Comparison of ENCODE assay signal across 8 cellular contexts in genomic region chr15:89749951-89750559, GRCh38. TPM values are rescaled to one million over a fixed set of nuclear protein-coding genes. Genes with fewer than 3 reads are reported as not detected.
A peak's percentile ranks its signal among the peaks of the same experiment; 100 is the strongest.
DNase-seq lines count a peak whose midpoint lies in the region; ATAC-seq and TF ChIP-seq lines count a peak whose summit lies in the region.

No MANE protein-coding gene starts in this region.

- H3K9me3 ChIP-seq in ES-I3 (ENCODE audit: control insufficient read depth, insufficient read depth, low read length) (no peaks in the 10 kb centered on the region), psoas muscle (no peaks in the 10 kb centered on the region)

- no peaks in the 10 kb centered on the region for H3K36me3 ChIP-seq in ES-I3 (ENCODE audit: insufficient read depth, low read length)
- no peaks in the 10 kb centered on the region for H3K36me3 ChIP-seq in psoas muscle (ENCODE audit: insufficient read depth in 1 of 2, low read depth in 1 of 2)

- 3 to 7% (median 3%) methylated on average over 33 to 41 of the region's 41 CpGs for WGBS in psoas muscle, 3 donors

- peak overlapping the region; percentile 59; the same call in 1 of the 2 replicates for H3K9ac ChIP-seq in ES-I3 (ENCODE audit: low read depth, low read length)

- peaks cover 22% of the 10 kb centered on the region for H3K4me1 ChIP-seq in ES-I3 (ENCODE audit: insufficient read depth, low read length)
- H3K4me1 ChIP-seq in psoas muscle, result peaks cover 6% of the 10 kb centered on the region

- intact Hi-C loops in psoas muscle (cut with DNase I), result loop anchor here (10.0 kb wide), 2 partner anchors 345 to 475 kb away; no protein-coding TSS in a partner anchor

- H3K27me3 ChIP-seq in psoas muscle (ENCODE audit: insufficient read depth in 3 of 3, low read length in 2 of 3), result peaks cover 0 to 3% (median 0%) of the 10 kb centered on the region in 3 donors

- ATAC-seq in HG02678 (IDR thresholded peaks at IDR 0.05; ENCODE audit: unreplicated experiment), result peak; percentile 2
- ATAC-seq in psoas muscle, result peak; percentile 29 to 55 (median 39)

- no peak for DNase-seq in fibroblast of the aortic adventitia (ENCODE audit: low read depth)
- peak in 1 of 2 donors; percentile 35 for DNase-seq in psoas muscle
- no peak for DNase-seq in A172 (ENCODE audit: low spot score)
- no peak for DNase-seq in SKM-1 treated with dmso at 0.1 percent for 144 hours (lab: John Stamatoyannopoulos, UW; ENCODE audit: unreplicated experiment)
- DNase-seq in GDM1 (lab: John Stamatoyannopoulos, UW), result no peak

- H3K4me3 ChIP-seq in fibroblast of the aortic adventitia (ENCODE audit: low read depth, low read length) (peak overlapping the region; percentile 55), psoas muscle (peak overlapping the region; percentile 82)

- TF ChIP-seq CTCF in VCaP (conservative IDR thresholded peaks at IDR 0.05) (no peak), fibroblast of the aortic adventitia (IDR thresholded peaks at IDR 0.05; ENCODE audit: insufficient read depth, low read length) (no peak), psoas muscle (IDR thresholded peaks at IDR 0.05) (no peak)

- H3K27ac ChIP-seq in VCaP (peak overlapping the region; percentile 100), psoas muscle (peak overlapping the region; percentile 85)

RNA-seq across cellular contexts. Expression of gene MESP1, which starts 1.0 kb away (rescaled TPM):
- total RNA-seq in fibroblast of the aortic adventitia (ENCODE audit: low replicate concordance), result 0.45 and 0.49 TPM in 2 replicates
- total RNA-seq in psoas muscle, result 10 to 100 TPM; 11.7 to 33.6 (median 21.3) TPM
- polyA plus RNA-seq in psoas muscle, result 1 to 10 TPM; 2.5 to 9.0 (median 5.1) TPM
- total RNA-seq in A172 (2014; rRNA removed; shearing (Covaris generic)), result 0.89 and 1.5 TPM in 2 replicates

RNA-seq across cellular contexts. Expression of gene MESP2, which starts 26.1 kb away (rescaled TPM):
- total RNA-seq in fibroblast of the aortic adventitia (ENCODE audit: low replicate concordance) (1.3 and 2.9 TPM in 2 replicates), psoas muscle (under 1 TPM in 1 of 4 donors, not detected in 3; 0.38 TPM)
- under 1 TPM in 2 of 3 donors, not detected in 1; 0.17 to 0.20 TPM for polyA plus RNA-seq in psoas muscle
- not detected in 2 replicates for total RNA-seq in A172 (2014; rRNA removed; shearing (Covaris generic))

RNA-seq across cellular contexts. Expression of gene WDR93, which starts 59.4 kb away (rescaled TPM):
- total RNA-seq in fibroblast of the aortic adventitia (ENCODE audit: low replicate concordance) (0.09 and 0.49 TPM in 2 replicates), psoas muscle (not detected)
- polyA plus RNA-seq in psoas muscle, result under 1 TPM in 1 of 3 donors, not detected in 2; 0.03 TPM
- total RNA-seq in A172 (2014; rRNA removed; shearing (Covaris generic)), result 0.17 TPM in 1 of 2 replicates, not detected in the other

RNA-seq across cellular contexts. Expression of gene PEX11A, which starts 59.5 kb away (rescaled TPM):
- total RNA-seq in fibroblast of the aortic adventitia (ENCODE audit: low replicate concordance), result 8.7 and 13.0 TPM in 2 replicates
- total RNA-seq in psoas muscle, result 10 to 100 TPM in 1 of 4 donors, 1 to 10 TPM in 3; 5.5 to 14.2 (median 7.8) TPM
- 10 to 100 TPM in 2 of 3 donors, 1 to 10 TPM in 1; 6.6 to 11.4 (median 11.0) TPM for polyA plus RNA-seq in psoas muscle
- 6.3 and 7.2 TPM in 2 replicates for total RNA-seq in A172 (2014; rRNA removed; shearing (Covaris generic))
